Comparison of ENCODE assay signal across 16 cellular contexts in the genomic region with DNA sequence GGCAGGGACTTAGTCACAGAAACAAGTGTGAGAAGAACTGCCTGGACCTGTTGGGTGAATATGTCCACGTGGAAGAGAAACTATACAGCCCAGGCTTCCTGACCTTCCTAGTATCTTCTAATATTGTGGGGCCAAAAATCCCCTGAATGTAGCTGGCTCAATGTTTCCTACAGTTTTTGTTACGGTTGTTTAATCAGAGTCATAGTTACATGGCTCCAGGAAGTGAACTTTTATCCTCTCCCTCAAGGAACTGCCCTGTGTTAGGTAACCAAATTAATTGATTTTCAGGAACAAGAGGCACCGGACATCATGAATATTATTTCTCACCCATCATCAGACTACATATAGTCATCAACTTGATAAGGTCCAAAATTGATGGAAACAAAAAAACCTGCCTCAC. TPM values are rescaled to one million over a fixed set of nuclear protein-coding genes. Genes with fewer than 3 reads are reported as not detected.
DNase-seq lines count a peak whose midpoint lies in the region; ATAC-seq, FAIRE-seq and TF ChIP-seq lines count a peak whose summit lies in the region.
"Had no signal": no experiment of that assay in that cellular context is flagged by ENCODE, and none has a peak within 500 bp of the region (broad histone marks: within the 10 kb centered on the region; RNA-seq: fewer than 3 reads in every experiment).

No MANE protein-coding gene starts in this region.

- H3F3A ChIP-seq in GM23248 (ENCODE audit: insufficient read depth) = peaks cover 54% of the 10 kb centered on the region

- H3K4me2 ChIP-seq in astrocyte (ENCODE audit: low read length) (no peak overlapping the region), GM23248 (ENCODE audit: unreplicated experiment) (no peak overlapping the region)

- in situ Hi-C loops in GM23248 (cut with MboI) = no loop called here

- H3K9me3 ChIP-seq in astrocyte (ENCODE audit: insufficient read depth, low read depth, low read length) (no peaks in the 10 kb centered on the region), mucosa of descending colon (no peaks in the 10 kb centered on the region), GM23248 (ENCODE audit: low read depth) (no peaks in the 10 kb centered on the region)

- H3K36me3 ChIP-seq in astrocyte (ENCODE audit: insufficient read depth, low read length) = no peaks in the 10 kb centered on the region
- no peaks in the 10 kb centered on the region for H3K36me3 ChIP-seq in mucosa of descending colon (ENCODE audit: low read depth)
- no peaks in the 10 kb centered on the region for H3K36me3 ChIP-seq in GM23248 (ENCODE audit: low read depth)

- H4K20me1 ChIP-seq in astrocyte (ENCODE audit: insufficient read depth, low read length) (peaks cover 12% of the 10 kb centered on the region), GM23248 (ENCODE audit: insufficient read depth) (no peaks in the 10 kb centered on the region)

- H3K27me3 Mint-ChIP-seq in astrocyte (ENCODE audit: low read depth, unreplicated experiment) = no peaks in the 10 kb centered on the region
- H3K27me3 Mint-ChIP-seq in activated naive CD8-positive, alpha-beta T cell treated with anti-CD3 and anti-CD28 coated beads, Interleukin-2, amount 50 U/mL, for 24 hours = peaks cover 3% of the 10 kb centered on the region
- H3K27me3 Mint-ChIP-seq: CD4-positive, alpha-beta T cell had no signal

- no peak for DNase-seq in astrocyte (ENCODE audit: low read depth)
- DNase-seq in islet precursor cell = peak; percentile 12
- DNase-seq in mucosa of descending colon = no peak
- no peak for DNase-seq in lower leg skin (ENCODE audit: low spot score in 2 of 2)
- DNase-seq in GM23248 = no peak
- no peak for DNase-seq in activated naive CD8-positive, alpha-beta T cell treated with anti-CD3 and anti-CD28 coated beads, Interleukin-2, amount 50 U/mL, for 24 hours
- DNase-seq: C1 segment of cervical spinal cord; CD4-positive, alpha-beta T cell; DMS79; EL; GOT3; H9 had no signal

- no peak overlapping the region for H3K4me3 Mint-ChIP-seq in astrocyte (ENCODE audit: unreplicated experiment)
- H3K4me3 Mint-ChIP-seq in activated naive CD8-positive, alpha-beta T cell treated with anti-CD3 and anti-CD28 coated beads, Interleukin-2, amount 50 U/mL, for 24 hours = no peak overlapping the region
- H3K4me3 Mint-ChIP-seq: B cell; CD4-positive, alpha-beta T cell; H9 had no signal

- TF ChIP-seq CTCF in astrocyte (IDR thresholded peaks at IDR 0.05; ENCODE audit: insufficient read depth, low read depth, low read length) = no peak
- TF ChIP-seq CTCF in mucosa of descending colon (IDR thresholded peaks at IDR 0.05) = no peak
- no peak for TF ChIP-seq CTCF in lower leg skin (IDR thresholded peaks at IDR 0.05)

- H3K79me2 ChIP-seq in astrocyte (ENCODE audit: insufficient read depth, low read length) (no peaks in the 10 kb centered on the region), GM23248 (ENCODE audit: insufficient read depth) (no peaks in the 10 kb centered on the region)

- no peak for TF ChIP-seq POLR2A in lower leg skin (IDR thresholded peaks at IDR 0.05)

- peaks cover 3% of the 10 kb centered on the region for H3K4me1 ChIP-seq in astrocyte (ENCODE audit: insufficient read depth, low read length)
- H3K4me1 ChIP-seq in mucosa of descending colon (ENCODE audit: low read depth) = peaks cover 2% of the 10 kb centered on the region
- no peaks in the 10 kb centered on the region; the same call in 1 of the 2 replicates for H3K4me1 ChIP-seq in GM23248 (ENCODE audit: insufficient read depth)

- no peak overlapping the region for H3K4me3 ChIP-seq in astrocyte (ENCODE audit: insufficient read depth, low read depth, low read length)
- no peak overlapping the region for H3K4me3 ChIP-seq in mucosa of descending colon
- no peak overlapping the region for H3K4me3 ChIP-seq in lower leg skin (ENCODE audit: low read depth, poor library complexity, severe bottlenecking)
- H3K4me3 ChIP-seq in GM23248 = no peak overlapping the region

- H3K9ac ChIP-seq in astrocyte (ENCODE audit: low read length) (no peak overlapping the region), GM23248 (no peak overlapping the region)

- H3K9me3 Mint-ChIP-seq in astrocyte (ENCODE audit: unreplicated experiment) = no peaks in the 10 kb centered on the region
- H3K9me3 Mint-ChIP-seq in activated naive CD8-positive, alpha-beta T cell treated with anti-CD3 and anti-CD28 coated beads, Interleukin-2, amount 50 U/mL, for 24 hours = no peaks in the 10 kb centered on the region
- H3K9me3 Mint-ChIP-seq: CD4-positive, alpha-beta T cell; H9 had no signal

- H3K4me1 Mint-ChIP-seq in astrocyte (ENCODE audit: low read depth, unreplicated experiment) = peaks cover 11% of the 10 kb centered on the region
- no peaks in the 10 kb centered on the region for H3K4me1 Mint-ChIP-seq in activated naive CD8-positive, alpha-beta T cell treated with anti-CD3 and anti-CD28 coated beads, Interleukin-2, amount 50 U/mL, for 24 hours
- H3K4me1 Mint-ChIP-seq: B cell had no signal

- intact Hi-C loops in mucosa of descending colon (cut with DNase I, micrococcal nuclease) = no loop called here
- intact Hi-C loops in lower leg skin (cut with DNase I; ENCODE audit: low total_unique reads) = no loop called here

- no peaks in the 10 kb centered on the region for H3K9me2 ChIP-seq in GM23248 (ENCODE audit: insufficient read depth)

- ATAC-seq in mucosa of descending colon (peak; percentile 52), HG03378 (IDR thresholded peaks at IDR 0.05; ENCODE audit: unreplicated experiment) (no peak)
- ATAC-seq in activated naive CD8-positive, alpha-beta T cell treated with anti-CD3 and anti-CD28 coated beads, Interleukin-2, amount 50 U/mL, for 24 hours = no peak

- H3K36me3 Mint-ChIP-seq in astrocyte (ENCODE audit: low read depth, unreplicated experiment) = peaks cover 6% of the 10 kb centered on the region
- H3K36me3 Mint-ChIP-seq in activated naive CD8-positive, alpha-beta T cell treated with anti-CD3 and anti-CD28 coated beads, Interleukin-2, amount 50 U/mL, for 24 hours (ENCODE audit: low read depth) = no peaks in the 10 kb centered on the region

- H3K27ac ChIP-seq in astrocyte (ENCODE audit: low read depth, low read length) (no peak overlapping the region), GM23248 (no peak overlapping the region)

- H2AFZ ChIP-seq in astrocyte (ENCODE audit: low read depth, low read length) (no peak overlapping the region), GM23248 (no peak overlapping the region)

- H3K27me3 ChIP-seq in astrocyte (ENCODE audit: insufficient read depth, low read length) = no peaks in the 10 kb centered on the region
- H3K27me3 ChIP-seq in GM23248 (replicated peaks; ENCODE audit: insufficient read depth) = no peaks in the 10 kb centered on the region

- no peak overlapping the region for H3K27ac Mint-ChIP-seq in astrocyte (ENCODE audit: unreplicated experiment)
- no peak overlapping the region for H3K27ac Mint-ChIP-seq in activated naive CD8-positive, alpha-beta T cell treated with anti-CD3 and anti-CD28 coated beads, Interleukin-2, amount 50 U/mL, for 24 hours
- H3K27ac Mint-ChIP-seq: B cell; CD4-positive, alpha-beta T cell had no signal

- WGBS in lower leg skin, 2 donors = 63 to 73% methylated on average over 3 of the region's 3 CpGs
- WGBS in GM23248 (ENCODE audit: low coverage in 1 of 2, low lambda C conversion rate in 2 of 2, missing lambda C conversion rate in 2 of 2), 2 experiments = 60 to 65% methylated on average over 3 of the region's 3 CpGs

- FAIRE-seq in astrocyte (lab: Jason Lieb, UNC) = peak; percentile 47
- FAIRE-seq: G401.6, GM12892 had no signal

RNA-seq across cellular contexts. Expression of gene ANXA2, which starts 59.0 kb away (rescaled TPM):
- total RNA-seq in astrocyte (2,269 and 2,599 TPM in 2 replicates), mucosa of descending colon (100 to 1,000 TPM; 376 to 796 (median 757) TPM), lower leg skin (1,000 to 10,000 TPM; 1,272 to 1,552 (median 1,345) TPM)
- total RNA-seq in GM23248 (2014; rRNA removed; shearing (Covaris generic)) = 4,470 and 4,692 TPM in 2 replicates
- 6,052 and 6,251 TPM in 2 replicates for polyA plus RNA-seq in GM23248 (2016; fragmentation: Nextera tagmentation; extraction: Ambion mirVana)
